ENCODE assay signal across 19 cellular contexts in genomic region chr16:49494386-49495150, GRCh38.
"Had no signal": no experiment of that assay in that cellular context is flagged by ENCODE, and none has a peak within 500 bp of the region (broad histone marks: within the 10 kb centered on the region; RNA-seq: fewer than 3 reads in every experiment).

No MANE protein-coding gene starts in this region.

- H3K9me3 Mint-ChIP-seq: activated CD4-positive, alpha-beta memory T cell treated with anti-CD3 and anti-CD28 coated beads, Interleukin-2, amount 10 ng/mL, durations not matched to agents 7 days and 5 days; activated naive CD4-positive, alpha-beta T cell treated with anti-CD3 and anti-CD28 coated beads for 36 hours; immature natural killer cell; nephron progenitor cell; stimulated activated naive CD8-positive, alpha-beta T cell treated with anti-CD3 and anti-CD28 coated beads, Interleukin-15, Interleukin-2, amounts not matched to agents 100 ng/mL and 50 ng/mL, for 24 hours; T-cell; type B pancreatic cell had no signal

- H3K27me3 ChIP-seq: breast epithelium, gastrocnemius medialis had no signal

- H3K36me3 Mint-ChIP-seq: activated CD8-positive, alpha-beta memory T cell treated with anti-CD3 and anti-CD28 coated beads, Interleukin-2, amount 10 ng/mL, durations not matched to agents 7 days and 5 days; immature natural killer cell; T-cell had no signal

- DNase-seq: activated CD4-positive, alpha-beta memory T cell treated with anti-CD3 and anti-CD28 coated beads, Interleukin-2, amount 10 ng/mL, durations not matched to agents 7 days and 5 days; activated CD4-positive, alpha-beta T cell treated with anti-CD3 and anti-CD28 coated beads for 48 hours; activated CD4-positive, CD25-positive, alpha-beta regulatory T cell; activated CD8-positive, alpha-beta memory T cell treated with anti-CD3 and anti-CD28 coated beads, Interleukin-2, amount 10 ng/mL, durations not matched to agents 7 days and 5 days; activated naive CD4-positive, alpha-beta T cell treated with anti-CD3 and anti-CD28 coated beads for 36 hours; cerebellar nuclear complex; effector CD4-positive, alpha-beta T cell; gastrocnemius medialis; immature natural killer cell; midbrain; nephron progenitor cell; occipital lobe had no signal

- H3K4me1 Mint-ChIP-seq: activated CD4-positive, alpha-beta memory T cell treated with anti-CD3 and anti-CD28 coated beads, Interleukin-2, amount 10 ng/mL, durations not matched to agents 7 days and 5 days; activated CD8-positive, alpha-beta memory T cell treated with anti-CD3 and anti-CD28 coated beads, Interleukin-2, amount 10 ng/mL, durations not matched to agents 7 days and 5 days; immature natural killer cell; T-cell had no signal

- H3K27ac Mint-ChIP-seq: activated CD4-positive, alpha-beta memory T cell treated with anti-CD3 and anti-CD28 coated beads, Interleukin-2, amount 10 ng/mL, durations not matched to agents 7 days and 5 days; activated CD8-positive, alpha-beta memory T cell treated with anti-CD3 and anti-CD28 coated beads, Interleukin-2, amount 10 ng/mL, durations not matched to agents 7 days and 5 days; activated naive CD4-positive, alpha-beta T cell treated with anti-CD3 and anti-CD28 coated beads for 36 hours; immature natural killer cell; nephron progenitor cell; progenitor cell of endocrine pancreas; stimulated activated naive CD8-positive, alpha-beta T cell treated with anti-CD3 and anti-CD28 coated beads, Interleukin-15, Interleukin-2, amounts not matched to agents 100 ng/mL and 50 ng/mL, for 24 hours; T-cell; type B pancreatic cell had no signal

- ATAC-seq: activated CD8-positive, alpha-beta memory T cell treated with anti-CD3 and anti-CD28 coated beads, Interleukin-2, amount 10 ng/mL, durations not matched to agents 7 days and 5 days; esophagus mucosa; gastrocnemius medialis; SK-N-SH treated with all-trans-retinoic acid at 6 μM for 48 hours; T-cell had no signal

- H3K4me3 ChIP-seq: breast epithelium, gastrocnemius medialis had no signal

- H3K27me3 Mint-ChIP-seq: activated CD4-positive, alpha-beta memory T cell treated with anti-CD3 and anti-CD28 coated beads, Interleukin-2, amount 10 ng/mL, durations not matched to agents 7 days and 5 days; activated CD8-positive, alpha-beta memory T cell treated with anti-CD3 and anti-CD28 coated beads, Interleukin-2, amount 10 ng/mL, durations not matched to agents 7 days and 5 days; progenitor cell of endocrine pancreas; T-cell; type B pancreatic cell had no signal

- H3K9me3 ChIP-seq: breast epithelium, gastrocnemius medialis had no signal

- H3K36me3 ChIP-seq: breast epithelium, gastrocnemius medialis had no signal

- H3K4me3 Mint-ChIP-seq: activated CD4-positive, alpha-beta memory T cell treated with anti-CD3 and anti-CD28 coated beads, Interleukin-2, amount 10 ng/mL, durations not matched to agents 7 days and 5 days; activated CD8-positive, alpha-beta memory T cell treated with anti-CD3 and anti-CD28 coated beads, Interleukin-2, amount 10 ng/mL, durations not matched to agents 7 days and 5 days; activated naive CD4-positive, alpha-beta T cell treated with anti-CD3 and anti-CD28 coated beads for 36 hours; immature natural killer cell; nephron progenitor cell; stimulated activated naive CD8-positive, alpha-beta T cell treated with anti-CD3 and anti-CD28 coated beads, Interleukin-15, Interleukin-2, amounts not matched to agents 100 ng/mL and 50 ng/mL, for 24 hours; T-cell; type B pancreatic cell had no signal

- H3K27ac ChIP-seq: breast epithelium, gastrocnemius medialis had no signal
